ENCODE assay signal across 10 cellular contexts in the genomic region with DNA sequence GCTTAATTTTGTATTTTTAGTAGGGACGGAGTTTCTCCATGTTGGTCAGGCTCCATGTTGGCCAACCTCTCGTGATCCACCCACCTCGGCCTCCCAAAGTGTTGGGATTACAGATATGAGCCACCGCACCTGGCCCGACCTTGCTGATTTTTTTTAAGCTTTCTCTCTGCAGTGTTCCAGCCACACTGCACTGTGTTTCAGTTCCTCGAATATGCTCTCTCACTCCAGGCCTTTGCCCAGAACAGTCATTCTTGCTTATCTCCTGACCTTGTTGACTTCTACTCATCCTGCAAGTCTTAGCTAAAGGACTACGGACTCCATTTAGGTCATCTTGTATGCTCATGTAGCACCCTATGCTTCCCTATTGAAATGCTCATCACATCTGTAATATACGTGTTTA. TPM values are rescaled to one million over a fixed set of nuclear protein-coding genes. Genes with fewer than 3 reads are reported as not detected.
A peak's percentile ranks its signal among the peaks of the same experiment; 100 is the strongest.
DNase-seq lines count a peak whose midpoint lies in the region; ATAC-seq and TF ChIP-seq lines count a peak whose summit lies in the region.
"Had no signal": no experiment of that assay in that cellular context is flagged by ENCODE, and none has a peak within 500 bp of the region (broad histone marks: within the 10 kb centered on the region; RNA-seq: fewer than 3 reads in every experiment).

No MANE protein-coding gene starts in this region.

- peaks cover 4 to 46% (median 9%) of the 10 kb centered on the region in 3 donors for H3K36me3 Mint-ChIP-seq in naive thymus-derived CD8-positive, alpha-beta T cell
- H3K36me3 Mint-ChIP-seq: natural killer cell had no signal

- no peak overlapping the region for H3K4me3 ChIP-seq in esophagus muscularis mucosa

- H3K36me3 ChIP-seq in esophagus muscularis mucosa, result peaks cover 7 to 32% (median 18%) of the 10 kb centered on the region in 4 donors

- H3K9me3 ChIP-seq in esophagus muscularis mucosa, result no peaks in the 10 kb centered on the region

- ATAC-seq in GM18868 (IDR thresholded peaks at IDR 0.05; ENCODE audit: unreplicated experiment), result peak; percentile 48
- ATAC-seq in GM21737 (IDR thresholded peaks at IDR 0.05; ENCODE audit: unreplicated experiment), result peak; percentile 40
- peak; percentile 25 for ATAC-seq in HG03520 (IDR thresholded peaks at IDR 0.05; ENCODE audit: unreplicated experiment)
- no peak for ATAC-seq in naive thymus-derived CD8-positive, alpha-beta T cell
- ATAC-seq: activated CD4-positive, CD25-positive, alpha-beta regulatory T cell treated with anti-CD3 and anti-CD28 coated beads, Interleukin-2, amount 50 U/mL, for 24 hours; natural killer cell had no signal

- no peak for TF ChIP-seq CTCF in esophagus muscularis mucosa (IDR thresholded peaks at IDR 0.05)

- POLR2A ChIA-PET in naive thymus-derived CD8-positive, alpha-beta T cell (lab: Charles Lee), result no interaction called here

- intact Hi-C loops in esophagus muscularis mucosa (cut with DNase I), result loop anchor here (10.0 kb wide), 1 partner anchor 49 kb away; no protein-coding TSS in a partner anchor

- H3K27ac ChIP-seq in esophagus muscularis mucosa (replicated peaks in 1 of 4), result no peak overlapping the region

- TF ChIP-seq POLR2A in esophagus muscularis mucosa (IDR thresholded peaks at IDR 0.05; ENCODE audit: low read depth), result no peak

- no peaks in the 10 kb centered on the region for H3K27me3 ChIP-seq in esophagus muscularis mucosa

- H3K4me1 ChIP-seq in esophagus muscularis mucosa, result peaks cover 40 to 53% (median 49%) of the 10 kb centered on the region in 4 donors

- no peaks in the 10 kb centered on the region for H3K9me3 Mint-ChIP-seq in naive thymus-derived CD8-positive, alpha-beta T cell
- H3K9me3 Mint-ChIP-seq: central memory CD8-positive, alpha-beta T cell; natural killer cell had no signal

- H3K27ac Mint-ChIP-seq in naive thymus-derived CD8-positive, alpha-beta T cell, result peak overlapping the region in 1 of 10 donors; percentile 18
- H3K27ac Mint-ChIP-seq: natural killer cell had no signal

- peaks cover 17 to 80% (median 60%) of the 10 kb centered on the region in 4 donors for H3K4me1 Mint-ChIP-seq in naive thymus-derived CD8-positive, alpha-beta T cell

- DNase-seq in naive thymus-derived CD8-positive, alpha-beta T cell, result no peak
- DNase-seq in iPS-NIHi7 (ENCODE audit: extremely low spot score), result no peak
- no peak for DNase-seq in NCI-H2196 (lab: John Stamatoyannopoulos, UW; ENCODE audit: unreplicated experiment)
- no peak for DNase-seq in esophagus muscularis mucosa (ENCODE audit: extremely low spot score)
- DNase-seq: natural killer cell had no signal

- no peaks in the 10 kb centered on the region for H3K27me3 Mint-ChIP-seq in naive thymus-derived CD8-positive, alpha-beta T cell
- H3K27me3 Mint-ChIP-seq: central memory CD8-positive, alpha-beta T cell had no signal

- WGBS in esophagus muscularis mucosa, result 96% methylated on average over 8 of the region's 8 CpGs

- no peak for TF ChIP-seq EP300 in esophagus muscularis mucosa (IDR thresholded peaks at IDR 0.05)

- H3K4me3 Mint-ChIP-seq in naive thymus-derived CD8-positive, alpha-beta T cell, result peak overlapping the region in 6 of 10 donors; percentile 2 to 45 (median 24)
- H3K4me3 Mint-ChIP-seq: central memory CD8-positive, alpha-beta T cell had no signal

RNA-seq across cellular contexts. Expression of gene SNAPC3, which starts 3.3 kb away (rescaled TPM):
- total RNA-seq in naive thymus-derived CD8-positive, alpha-beta T cell, result 10 to 100 TPM; 27.3 to 27.6 TPM
- polyA plus RNA-seq in naive thymus-derived CD8-positive, alpha-beta T cell, result 10 to 100 TPM in 2 of 3 donors, 1 to 10 TPM in 1; 8.6 to 12.1 (median 11.5) TPM
- total RNA-seq in esophagus muscularis mucosa, result 10 to 100 TPM; 26.3 to 38.8 (median 34.6) TPM

Comparison
In these comparisons a context has a peak if more than half of its experiments do, and no peak if none do; other contexts are left out.
1. ATAC-seq: peak in GM18868 (single experiment), GM21737 (single experiment) and HG03520 (single experiment); none in naive thymus-derived CD8-positive, alpha-beta T cell (0 of 2).